In the genomic region with DNA sequence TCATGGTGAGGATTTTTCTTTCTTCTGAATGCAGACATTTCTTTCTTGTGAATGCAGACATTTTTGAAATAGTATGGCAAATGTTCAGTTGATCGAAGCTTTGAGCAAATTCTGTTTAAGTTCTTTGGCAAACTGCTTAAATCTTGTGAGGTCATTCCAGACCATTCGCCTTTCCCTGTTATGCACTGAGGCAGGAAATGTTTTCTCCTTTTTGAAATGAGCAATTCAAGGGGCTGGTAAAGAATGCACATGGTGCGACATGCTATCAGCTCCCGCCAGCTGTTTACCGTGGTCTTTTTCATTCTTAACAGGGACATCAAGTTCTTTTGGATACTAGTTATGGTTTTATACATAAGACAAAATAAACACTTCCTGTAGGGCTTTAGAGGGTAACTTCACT, we compare ENCODE assay signal across 17 cellular contexts.
A peak's percentile ranks its signal among the peaks of the same experiment; 100 is the strongest.
DNase-seq lines count a peak whose midpoint lies in the region; ATAC-seq, FAIRE-seq and TF ChIP-seq lines count a peak whose summit lies in the region.
"Had no signal": no experiment of that assay in that cellular context is flagged by ENCODE, and none has a peak within 500 bp of the region (broad histone marks: within the 10 kb centered on the region; RNA-seq: fewer than 3 reads in every experiment).

No MANE protein-coding gene starts in this region.

- intact Hi-C loops in HCT116 (cut with micrococcal nuclease) (no loop called here), sigmoid colon (cut with DNase I) (no loop called here), dorsolateral prefrontal cortex (cut with DNase I) (no loop called here)

- POLR2A ChIA-PET in HCT116 (lab: Charles Lee), result no interaction called here

- no peak for TF ChIP-seq CTCF in HCT116 (IDR thresholded peaks at IDR 0.05 in 2 of 3, conservative IDR thresholded peaks at IDR 0.05 in 1 of 3; ENCODE audit: borderline replicate concordance in 1 of 3, insufficient read depth in 1 of 3, low read depth in 2 of 3, low read length in 2 of 3)
- no peak for TF ChIP-seq CTCF in astrocyte (IDR thresholded peaks at IDR 0.05; ENCODE audit: insufficient read depth, low read depth, low read length)
- no peak for TF ChIP-seq CTCF in sigmoid colon (IDR thresholded peaks at IDR 0.05)
- TF ChIP-seq CTCF in dorsolateral prefrontal cortex (IDR thresholded peaks at IDR 0.05 in 54 of 56, conservative IDR thresholded peaks at IDR 0.05 in 2 of 56; ENCODE audit: low read depth in 1 of 56, partially characterized antibody in 56 of 56), result no peak

- ATAC-seq in HCT116, result no peak; the same call in 1 of the 2 replicates
- ATAC-seq: activated T-cell treated with anti-CD3 and anti-CD28 coated beads, Interleukin-2, amount 50 U/mL, for 4 hours had no signal

- no peak overlapping the region for H3K27ac ChIP-seq in HCT116 (ENCODE audit: low read depth, low read length)
- peak overlapping the region; percentile 93 for H3K27ac ChIP-seq in astrocyte (ENCODE audit: low read depth, low read length)
- H3K27ac ChIP-seq in sigmoid colon, result peak overlapping the region in 3 of 4 donors; percentile 27 to 42 (median 29)
- peak overlapping the region in 1 of 59 donors; percentile 16 for H3K27ac ChIP-seq in dorsolateral prefrontal cortex
- H3K27ac ChIP-seq: BLaER1, parathyroid adenoma had no signal

- H3K9me3 ChIP-seq in HCT116 (ENCODE audit: control insufficient read depth in 1 of 2, insufficient read depth in 1 of 2, low read depth in 1 of 2, low read length in 2 of 2), result no peaks in the 10 kb centered on the region
- no peaks in the 10 kb centered on the region for H3K9me3 ChIP-seq in astrocyte (ENCODE audit: insufficient read depth, low read depth, low read length)
- H3K9me3 ChIP-seq in sigmoid colon, result no peaks in the 10 kb centered on the region

- H3K9ac ChIP-seq in HCT116 (ENCODE audit: low read length) (no peak overlapping the region), astrocyte (ENCODE audit: low read length) (peak overlapping the region; percentile 73)
- H3K9ac ChIP-seq: BLaER1, parathyroid adenoma had no signal

- FAIRE-seq in astrocyte (lab: Jason Lieb, UNC), result no peak
- no peak for FAIRE-seq in urothelium cell line (lab: Jason Lieb, UNC)

- H3K4me2 ChIP-seq in HCT116 (ENCODE audit: low read length) (peak overlapping the region; percentile 43), astrocyte (ENCODE audit: low read length) (peak overlapping the region; percentile 65)
- H3K4me2 ChIP-seq: BLaER1 had no signal

- 85 to 86% methylated on average over 5 of the region's 5 CpGs for WGBS in sigmoid colon, 2 donors

- TF ChIP-seq RAD21 in HCT116 (IDR thresholded peaks at IDR 0.05; ENCODE audit: low read depth), result no peak

- H3K27me3 ChIP-seq in HCT116 (ENCODE audit: insufficient read depth, low read length), result no peaks in the 10 kb centered on the region
- no peaks in the 10 kb centered on the region for H3K27me3 ChIP-seq in astrocyte (ENCODE audit: insufficient read depth, low read length)
- no peaks in the 10 kb centered on the region for H3K27me3 ChIP-seq in sigmoid colon
- H3K27me3 ChIP-seq in dorsolateral prefrontal cortex, result no peaks in the 10 kb centered on the region
- H3K27me3 ChIP-seq: BLaER1 had no signal

- H3K4me3 Mint-ChIP-seq in astrocyte (ENCODE audit: unreplicated experiment), result no peak overlapping the region
- H3K4me3 Mint-ChIP-seq: activated naive CD8-positive, alpha-beta T cell treated with anti-CD3 and anti-CD28 coated beads, Interleukin-2, amount 10 ng/mL, durations not matched to agents 7 days and 5 days; activated T-cell treated with anti-CD3 and anti-CD28 coated beads, Interleukin-2, amount 50 U/mL, for 4 hours had no signal

- H2AFZ ChIP-seq in HCT116 (ENCODE audit: low read depth, low read length, poor library complexity, severe bottlenecking) (peak overlapping the region; percentile 4), astrocyte (ENCODE audit: low read depth, low read length) (no peak overlapping the region)
- H2AFZ ChIP-seq: parathyroid adenoma had no signal

- H3K27ac Mint-ChIP-seq in astrocyte (ENCODE audit: unreplicated experiment), result peak overlapping the region; percentile 97
- H3K27ac Mint-ChIP-seq: activated naive CD8-positive, alpha-beta T cell treated with anti-CD3 and anti-CD28 coated beads, Interleukin-2, amount 10 ng/mL, durations not matched to agents 7 days and 5 days had no signal

- DNase-seq in HCT116 (ENCODE audit: low read depth, low spot score), result no peak
- peak; percentile 88 for DNase-seq in astrocyte (ENCODE audit: low read depth)
- DNase-seq in glomerular endothelial cell (ENCODE audit: extremely low read depth, low read depth, low spot score), result peak; percentile 93
- DNase-seq in sigmoid colon, result no peak
- DNase-seq in urothelium cell line (ENCODE audit: low spot score), result no peak
- DNase-seq in activated T-cell treated with anti-CD3 and anti-CD28 coated beads, Interleukin-2, amount 50 U/mL, for 48 hours, result no peak
- no peak for DNase-seq in T-helper 1 cell
- no peak for DNase-seq in dorsolateral prefrontal cortex
- DNase-seq: activated naive CD8-positive, alpha-beta T cell treated with anti-CD3 and anti-CD28 coated beads, Interleukin-2, amount 10 ng/mL, durations not matched to agents 7 days and 5 days; activated T-cell treated with anti-CD3 and anti-CD28 coated beads, Interleukin-2, amount 50 U/mL, for 4 hours; head of caudate nucleus; Kasumi-1; NCI-H1436; NCI-H345; stimulated activated CD4-positive, alpha-beta T cell treated with anti-CD3 and anti-CD28 coated beads, Interleukin-15, amount 100 ng/mL, for 24 hours had no signal

- H3K27me3 Mint-ChIP-seq in astrocyte (ENCODE audit: low read depth, unreplicated experiment), result no peaks in the 10 kb centered on the region
- H3K27me3 Mint-ChIP-seq: activated naive CD8-positive, alpha-beta T cell treated with anti-CD3 and anti-CD28 coated beads, Interleukin-2, amount 10 ng/mL, durations not matched to agents 7 days and 5 days had no signal

- no peaks in the 10 kb centered on the region for H3K79me2 ChIP-seq in HCT116 (ENCODE audit: insufficient read depth, low read length)
- no peaks in the 10 kb centered on the region for H3K79me2 ChIP-seq in astrocyte (ENCODE audit: insufficient read depth, low read length)
- H3K79me2 ChIP-seq: parathyroid adenoma had no signal

- TF ChIP-seq POLR2A in HCT116 (IDR thresholded peaks at IDR 0.05; ENCODE audit: borderline replicate concordance, extremely low read depth, insufficient read depth, insufficient read length) (no peak), sigmoid colon (IDR thresholded peaks at IDR 0.05) (no peak)

- no peaks in the 10 kb centered on the region for H3K9me2 ChIP-seq in HCT116 (ENCODE audit: insufficient read depth)

- peaks cover 6 to 50% of the 10 kb centered on the region in 2 experiments for H3K4me1 ChIP-seq in HCT116 (ENCODE audit: control insufficient read depth in 1 of 2, insufficient read depth in 2 of 2, low read length in 2 of 2)
- H3K4me1 ChIP-seq in astrocyte (ENCODE audit: insufficient read depth, low read length), result peaks cover 33% of the 10 kb centered on the region
- peaks cover 0 to 44% (median 22%) of the 10 kb centered on the region in 4 donors for H3K4me1 ChIP-seq in sigmoid colon
- H3K4me1 ChIP-seq: parathyroid adenoma had no signal

- peaks cover 53% of the 10 kb centered on the region for H3K4me1 Mint-ChIP-seq in astrocyte (ENCODE audit: low read depth, unreplicated experiment)
- H3K4me1 Mint-ChIP-seq: activated naive CD8-positive, alpha-beta T cell treated with anti-CD3 and anti-CD28 coated beads, Interleukin-2, amount 10 ng/mL, durations not matched to agents 7 days and 5 days had no signal

- RAD21 ChIA-PET in HCT116 (lab: Charles Lee; ENCODE audit: low non-redundant PET in 1 of 2, low total read pairs in 2 of 2, uncharacterized antibody in 2 of 2, unreplicated experiment in 2 of 2), result no interaction called here

- H3K36me3 ChIP-seq in HCT116 (ENCODE audit: control insufficient read depth in 1 of 2, insufficient read depth in 2 of 2, low read length in 2 of 2), result no peaks in the 10 kb centered on the region
- H3K36me3 ChIP-seq in astrocyte (ENCODE audit: insufficient read depth, low read length), result no peaks in the 10 kb centered on the region
- H3K36me3 ChIP-seq in sigmoid colon, result no peaks in the 10 kb centered on the region
- H3K36me3 ChIP-seq: BLaER1 had no signal

- BruUV-seq in HCT116 (replicated peaks; lab: Mats Ljungman, UMichigan), result no TSS peak

- H4K20me1 ChIP-seq in HCT116 (ENCODE audit: insufficient read depth) (no peaks in the 10 kb centered on the region), astrocyte (ENCODE audit: insufficient read depth, low read length) (no peaks in the 10 kb centered on the region)
- H4K20me1 ChIP-seq: BLaER1 had no signal

- no peaks in the 10 kb centered on the region for H3K9me3 Mint-ChIP-seq in astrocyte (ENCODE audit: unreplicated experiment)
- H3K9me3 Mint-ChIP-seq: activated naive CD8-positive, alpha-beta T cell treated with anti-CD3 and anti-CD28 coated beads, Interleukin-2, amount 10 ng/mL, durations not matched to agents 7 days and 5 days; activated T-cell treated with anti-CD3 and anti-CD28 coated beads, Interleukin-2, amount 50 U/mL, for 4 hours had no signal

- CTCF ChIA-PET in HCT116 (lab: Charles Lee), result no interaction called here

- no peaks in the 10 kb centered on the region for H3K36me3 Mint-ChIP-seq in astrocyte (ENCODE audit: low read depth, unreplicated experiment)
- H3K36me3 Mint-ChIP-seq: activated naive CD8-positive, alpha-beta T cell treated with anti-CD3 and anti-CD28 coated beads, Interleukin-2, amount 10 ng/mL, durations not matched to agents 7 days and 5 days had no signal

- TF ChIP-seq EP300 in sigmoid colon (IDR thresholded peaks at IDR 0.05), result no peak

- H3K4me3 ChIP-seq in HCT116 (replicated peaks in 1 of 2; ENCODE audit: low read depth in 1 of 2, low read length in 2 of 2) (no peak overlapping the region), astrocyte (ENCODE audit: insufficient read depth, low read depth, low read length) (no peak overlapping the region), sigmoid colon (no peak overlapping the region), dorsolateral prefrontal cortex (no peak overlapping the region)
- H3K4me3 ChIP-seq: BLaER1 had no signal

TF ChIP-seq in HCT116, 20 proteins besides CTCF, POLR2A, EP300 and RAD21 (continues in another document):
- TF ChIP-seq CEBPB (IDR thresholded peaks at IDR 0.05; ENCODE audit: low read depth), result no peak
- TF ChIP-seq SRF (IDR thresholded peaks at IDR 0.05; ENCODE audit: low read depth), result no peak

Comparison
In these comparisons a context has a peak if more than half of its experiments do, and no peak if none do; other contexts are left out.
1. DNase-seq: peak in astrocyte (single experiment) and glomerular endothelial cell (single experiment); none in HCT116 (single experiment), sigmoid colon (single experiment), urothelium cell line (single experiment), activated T-cell treated with anti-CD3 and anti-CD28 coated beads, Interleukin-2, amount 50 U/mL, for 48 hours (0 of 2), T-helper 1 cell (0 of 5) and dorsolateral prefrontal cortex (0 of 10).